ENCODE assay signal across 8 cellular contexts in the genomic region with DNA sequence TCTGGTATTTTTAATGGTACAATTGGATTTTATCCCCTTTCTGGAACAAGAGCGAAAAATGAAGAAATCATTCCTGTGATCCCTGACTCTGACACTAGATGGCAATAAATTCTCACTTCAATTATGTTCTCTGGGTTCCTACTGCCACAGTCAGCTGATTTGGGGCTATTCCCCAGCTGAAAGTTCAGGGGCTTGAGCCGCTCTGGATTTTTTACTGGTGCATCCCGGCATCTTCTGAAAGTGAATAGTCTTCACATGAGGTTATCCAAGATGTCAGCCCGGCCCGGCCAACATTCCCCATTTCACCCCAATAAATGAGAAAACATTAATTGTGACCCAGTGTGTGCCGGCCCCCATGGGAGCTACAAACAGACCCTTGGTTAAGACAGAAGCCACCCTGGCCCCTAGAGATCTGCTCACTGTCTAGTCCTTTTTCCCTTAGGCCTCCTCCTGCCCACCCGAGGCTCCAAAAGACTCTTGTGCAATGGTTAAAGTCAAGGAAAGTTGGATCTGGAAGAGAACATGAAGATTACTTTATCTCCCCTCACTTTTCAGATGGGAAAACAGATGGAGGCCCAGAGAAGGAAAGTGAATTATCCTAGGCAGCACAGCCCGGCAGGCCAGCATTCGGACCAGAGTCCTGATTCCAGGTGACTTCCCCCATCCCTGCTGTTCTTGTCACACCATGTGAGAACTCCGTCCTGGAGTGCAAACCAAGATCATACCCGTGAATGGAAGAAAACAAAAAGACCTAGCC. TPM values are rescaled to one million over a fixed set of nuclear protein-coding genes. Genes with fewer than 3 reads are reported as not detected.
A peak's percentile ranks its signal among the peaks of the same experiment; 100 is the strongest.
DNase-seq lines count a peak whose midpoint lies in the region; ATAC-seq and TF ChIP-seq lines count a peak whose summit lies in the region.

No MANE protein-coding gene starts in this region.

- no peak overlapping the region for H3K4me3 ChIP-seq in CD8-positive, alpha-beta memory T cell (ENCODE audit: low read length)
- H3K4me3 ChIP-seq in GM23338 (no peak overlapping the region), prostate gland (no peak overlapping the region)

- H3K4me2 ChIP-seq in GM23338: no peak overlapping the region

- no peaks in the 10 kb centered on the region for H3F3A ChIP-seq in GM23338 (replicated peaks; ENCODE audit: low read depth)

- peak; percentile 73 to 79 for TF ChIP-seq CTCF in GM23338 (conservative IDR thresholded peaks at IDR 0.05; ENCODE audit: low read depth in 2 of 2)
- TF ChIP-seq CTCF in prostate gland (IDR thresholded peaks at IDR 0.05): peak; percentile 55 to 88 (median 76)

- peaks cover 8% of the 10 kb centered on the region for H3K4me1 ChIP-seq in CD8-positive, alpha-beta memory T cell (ENCODE audit: insufficient read depth, low read length)
- no peaks in the 10 kb centered on the region for H3K4me1 ChIP-seq in GM23338 (ENCODE audit: insufficient read depth)
- no peaks in the 10 kb centered on the region for H3K4me1 ChIP-seq in prostate gland (replicated peaks)

- H3K36me3 ChIP-seq in CD8-positive, alpha-beta memory T cell (ENCODE audit: insufficient read depth, low read length): no peaks in the 10 kb centered on the region
- no peaks in the 10 kb centered on the region for H3K36me3 ChIP-seq in GM23338 (ENCODE audit: insufficient read depth)
- H3K36me3 ChIP-seq in prostate gland: no peaks in the 10 kb centered on the region

- CTCF ChIA-PET in CD8-positive, alpha-beta memory T cell (lab: Charles Lee): interaction anchor here (0.7 to 4.3 kb wide), 23 partner anchors 10 to 131 kb away, joined by 3 to 56 read pairs (median 5); partner anchors contain the start of gene TCP11L2

- no peaks in the 10 kb centered on the region for H3K36me3 Mint-ChIP-seq in CD8-positive, alpha-beta memory T cell
- H3K36me3 Mint-ChIP-seq in GM23338 (ENCODE audit: low read depth): no peaks in the 10 kb centered on the region; the same call in 2 of the 3 replicates
- H3K36me3 Mint-ChIP-seq in activated T-helper 17 cell treated with anti-CD3 and anti-CD28 coated beads, Interleukin-2, amount 50 U/mL, for 72 hours (ENCODE audit: low read depth): no peaks in the 10 kb centered on the region

- peaks cover 0 to 2% (median 0%) of the 10 kb centered on the region in 5 donors for H3K9me3 Mint-ChIP-seq in CD8-positive, alpha-beta memory T cell
- H3K9me3 Mint-ChIP-seq in GM23338: no peaks in the 10 kb centered on the region
- H3K9me3 Mint-ChIP-seq in activated T-helper 17 cell treated with anti-CD3 and anti-CD28 coated beads, Interleukin-2, amount 50 U/mL, for 72 hours: no peaks in the 10 kb centered on the region

- intact Hi-C loops in prostate gland (cut with DNase I): loop anchor here (5.0 kb wide), 1 partner anchor 55 kb away; no protein-coding TSS in a partner anchor

- no peaks in the 10 kb centered on the region for H4K20me1 ChIP-seq in GM23338 (replicated peaks; ENCODE audit: insufficient read depth)

- DNase-seq in CD8-positive, alpha-beta memory T cell: peak in 3 of 5 donors; percentile 31 to 57 (median 53)
- DNase-seq in GM23338 (ENCODE audit: low spot score) (peak; percentile 81), NCI-H2196 treated with DMSO at 0.1 percent for 48 hours (lab: John Stamatoyannopoulos, UW; ENCODE audit: unreplicated experiment) (peak; percentile 21), glomerular visceral epithelial cell (ENCODE audit: extremely low spot score) (peak; percentile 57), prostate gland (ENCODE audit: low spot score) (peak; percentile 31)

- H3K4me1 Mint-ChIP-seq in CD8-positive, alpha-beta memory T cell: peaks cover 13 to 20% (median 14%) of the 10 kb centered on the region in 3 donors
- peaks cover 3% of the 10 kb centered on the region; the same call in 2 of the 3 replicates for H3K4me1 Mint-ChIP-seq in GM23338
- H3K4me1 Mint-ChIP-seq in activated T-helper 17 cell treated with anti-CD3 and anti-CD28 coated beads, Interleukin-2, amount 50 U/mL, for 72 hours: peaks cover 16% of the 10 kb centered on the region

- H3K27ac ChIP-seq in CD8-positive, alpha-beta memory T cell (ENCODE audit: low read depth, low read length): peak overlapping the region; percentile 28
- H3K27ac ChIP-seq in GM23338 (ENCODE audit: low read depth) (no peak overlapping the region), prostate gland (no peak overlapping the region)

- peak overlapping the region in 4 of 7 donors; percentile 9 to 50 (median 30) for H3K4me3 Mint-ChIP-seq in CD8-positive, alpha-beta memory T cell
- no peak overlapping the region for H3K4me3 Mint-ChIP-seq in GM23338
- peak overlapping the region; percentile 47 for H3K4me3 Mint-ChIP-seq in activated T-helper 17 cell treated with anti-CD3 and anti-CD28 coated beads, Interleukin-2, amount 50 U/mL, for 72 hours

- ATAC-seq in GM23338 (peak; percentile 69), GM19455 (IDR thresholded peaks at IDR 0.05; ENCODE audit: unreplicated experiment) (no peak), HG03025 (IDR thresholded peaks at IDR 0.05; ENCODE audit: low FRiP score, unreplicated experiment) (no peak)
- ATAC-seq in activated T-helper 17 cell treated with anti-CD3 and anti-CD28 coated beads, Interleukin-2, amount 50 U/mL, for 72 hours (replicated peaks): peak; percentile 54

- H3K27me3 ChIP-seq in CD8-positive, alpha-beta memory T cell (ENCODE audit: insufficient read depth, low read length, poor library complexity, severe bottlenecking): no peaks in the 10 kb centered on the region
- H3K27me3 ChIP-seq in GM23338 (ENCODE audit: insufficient read depth) (no peaks in the 10 kb centered on the region), prostate gland (replicated peaks; ENCODE audit: insufficient read depth) (no peaks in the 10 kb centered on the region)

- WGBS in prostate gland: 51% methylated on average over 11 of the region's 11 CpGs

- no peaks in the 10 kb centered on the region for H3K9me2 ChIP-seq in GM23338 (ENCODE audit: insufficient read depth)

- no peak overlapping the region for H2AFZ ChIP-seq in GM23338

- POLR2A ChIA-PET in CD8-positive, alpha-beta memory T cell (lab: Charles Lee): interaction anchor here (1.0 to 1.4 kb wide), 4 partner anchors 21 to 76 kb away, joined by 3 to 10 read pairs (median 4); partner anchors contain the start of genes CKAP4 and TCP11L2

- H3K27ac Mint-ChIP-seq in CD8-positive, alpha-beta memory T cell: peak overlapping the region; percentile 79 to 94 (median 91)
- no peak overlapping the region for H3K27ac Mint-ChIP-seq in GM23338
- peak overlapping the region; percentile 76 for H3K27ac Mint-ChIP-seq in activated T-helper 17 cell treated with anti-CD3 and anti-CD28 coated beads, Interleukin-2, amount 50 U/mL, for 72 hours

- H3K9me3 ChIP-seq in CD8-positive, alpha-beta memory T cell (ENCODE audit: low read length): no peaks in the 10 kb centered on the region
- H3K9me3 ChIP-seq in prostate gland: no peaks in the 10 kb centered on the region

- H3K27me3 Mint-ChIP-seq in CD8-positive, alpha-beta memory T cell: peaks cover 7 to 9% of the 10 kb centered on the region in 2 donors
- peaks cover 4% of the 10 kb centered on the region for H3K27me3 Mint-ChIP-seq in GM23338 (ENCODE audit: insufficient read depth, low read depth, poor library complexity)
- no peaks in the 10 kb centered on the region for H3K27me3 Mint-ChIP-seq in activated T-helper 17 cell treated with anti-CD3 and anti-CD28 coated beads, Interleukin-2, amount 50 U/mL, for 72 hours

- no peaks in the 10 kb centered on the region for H3K79me2 ChIP-seq in GM23338 (replicated peaks; ENCODE audit: insufficient read depth)

- TF ChIP-seq POLR2A in prostate gland (IDR thresholded peaks at IDR 0.05): no peak

TF ChIP-seq in GM23338, 12 proteins besides CTCF, POLR2A, EP300 and RAD21:
- TF ChIP-seq STAT1 (IDR thresholded peaks at IDR 0.05; ENCODE audit: unreplicated experiment) (no peak), EZH2phosphoT487 (IDR thresholded peaks at IDR 0.05; ENCODE audit: unreplicated experiment) (no peak), JUNB (IDR thresholded peaks at IDR 0.05; ENCODE audit: unreplicated experiment) (no peak), POLR2AphosphoS5 (IDR thresholded peaks at IDR 0.05; ENCODE audit: low read depth) (no peak)
- TF ChIP-seq, protein P1, sequence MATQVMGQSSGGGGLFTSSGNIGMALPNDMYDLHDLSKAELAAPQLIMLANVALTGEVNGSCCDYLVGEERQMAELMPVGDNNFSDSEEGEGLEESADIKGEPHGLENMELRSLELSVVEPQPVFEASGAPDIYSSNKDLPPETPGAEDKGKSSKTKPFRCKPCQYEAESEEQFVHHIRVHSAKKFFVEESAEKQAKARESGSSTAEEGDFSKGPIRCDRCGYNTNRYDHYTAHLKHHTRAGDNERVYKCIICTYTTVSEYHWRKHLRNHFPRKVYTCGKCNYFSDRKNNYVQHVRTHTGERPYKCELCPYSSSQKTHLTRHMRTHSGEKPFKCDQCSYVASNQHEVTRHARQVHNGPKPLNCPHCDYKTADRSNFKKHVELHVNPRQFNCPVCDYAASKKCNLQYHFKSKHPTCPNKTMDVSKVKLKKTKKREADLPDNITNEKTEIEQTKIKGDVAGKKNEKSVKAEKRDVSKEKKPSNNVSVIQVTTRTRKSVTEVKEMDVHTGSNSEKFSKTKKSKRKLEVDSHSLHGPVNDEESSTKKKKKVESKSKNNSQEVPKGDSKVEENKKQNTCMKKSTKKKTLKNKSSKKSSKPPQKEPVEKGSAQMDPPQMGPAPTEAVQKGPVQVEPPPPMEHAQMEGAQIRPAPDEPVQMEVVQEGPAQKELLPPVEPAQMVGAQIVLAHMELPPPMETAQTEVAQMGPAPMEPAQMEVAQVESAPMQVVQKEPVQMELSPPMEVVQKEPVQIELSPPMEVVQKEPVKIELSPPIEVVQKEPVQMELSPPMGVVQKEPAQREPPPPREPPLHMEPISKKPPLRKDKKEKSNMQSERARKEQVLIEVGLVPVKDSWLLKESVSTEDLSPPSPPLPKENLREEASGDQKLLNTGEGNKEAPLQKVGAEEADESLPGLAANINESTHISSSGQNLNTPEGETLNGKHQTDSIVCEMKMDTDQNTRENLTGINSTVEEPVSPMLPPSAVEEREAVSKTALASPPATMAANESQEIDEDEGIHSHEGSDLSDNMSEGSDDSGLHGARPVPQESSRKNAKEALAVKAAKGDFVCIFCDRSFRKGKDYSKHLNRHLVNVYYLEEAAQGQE (IDR thresholded peaks at IDR 0.05; ENCODE audit: unreplicated experiment): no peak

RNA-seq across cellular contexts. Expression of gene CKAP4, which starts 20.8 kb away (rescaled TPM):
- total RNA-seq in CD8-positive, alpha-beta memory T cell: 10 to 100 TPM; 10.1 to 11.3 TPM
- 7.6 TPM for polyA plus RNA-seq in CD8-positive, alpha-beta memory T cell
- 54.8 and 58.8 TPM in 2 replicates for total RNA-seq in GM23338 (2014; rRNA removed; shearing (Covaris generic))
- polyA plus RNA-seq in GM23338 (2016; fragmentation: Nextera tagmentation; extraction: Ambion mirVana): 32.3 and 35.2 TPM in 2 replicates
- 1 to 10 TPM; 3.6 to 3.8 TPM for total RNA-seq in activated T-helper 17 cell treated with anti-CD3 and anti-CD28 coated beads, Interleukin-2, amount 50 U/mL, for 72 hours
- total RNA-seq in prostate gland: 10 to 100 TPM; 56.1 to 91.7 TPM

Comparison
In these comparisons a context has a peak if more than half of its experiments do, and no peak if none do; other contexts are left out.
1. DNase-seq: peak in every context shown above with its lines; median percentile 81 in GM23338; 57 in glomerular visceral epithelial cell; 53 in CD8-positive, alpha-beta memory T cell; 31 in prostate gland; 21 in NCI-H2196 treated with DMSO at 0.1 percent for 48 hours.
2. ATAC-seq: peak in GM23338 (single experiment) and activated T-helper 17 cell treated with anti-CD3 and anti-CD28 coated beads, Interleukin-2, amount 50 U/mL, for 72 hours (single experiment); none in GM19455 (single experiment) and HG03025 (single experiment).